ENCODE assay signal across 24 cellular contexts in genomic region chr20:24475356-24475755, GRCh38. TPM values are rescaled to one million over a fixed set of nuclear protein-coding genes. Genes with fewer than 3 reads are reported as not detected.
DNase-seq lines count a peak whose midpoint lies in the region; ATAC-seq, FAIRE-seq and TF ChIP-seq lines count a peak whose summit lies in the region.
"Had no signal": no experiment of that assay in that cellular context is flagged by ENCODE, and none has a peak within 500 bp of the region (broad histone marks: within the 10 kb centered on the region; RNA-seq: fewer than 3 reads in every experiment).

No MANE protein-coding gene starts in this region.

- in situ Hi-C loops in mammary epithelial cell (cut with MboI; ENCODE audit: low sequenced_read_pairs in 2 of 2), result loop anchor here in 1 of 2 donors (10.0 to 25.0 kb wide), 2 partner anchors 59 to 887 kb away; no protein-coding TSS in a partner anchor

- TF ChIP-seq CTCF in mammary epithelial cell (conservative IDR thresholded peaks at IDR 0.05 in 1 of 2, IDR thresholded peaks at IDR 0.05 in 1 of 2; ENCODE audit: extremely low read depth in 1 of 2, insufficient read depth in 1 of 2, low read depth in 1 of 2, low read length in 2 of 2) (no peak), breast epithelium (IDR thresholded peaks at IDR 0.05) (no peak), bronchial epithelial cell (IDR thresholded peaks at IDR 0.05; ENCODE audit: insufficient read depth, low read length, severe bottlenecking) (no peak)

- CTCF ChIA-PET in mammary epithelial cell (lab: Charles Lee; ENCODE audit: low non-redundant PET), result no interaction called here

- DNase-seq in mammary epithelial cell (peak; percentile 35), breast epithelium (ENCODE audit: low spot score in 2 of 2) (no peak), NCI-H187 treated with DMSO at 0.1 percent for 48 hours (lab: John Stamatoyannopoulos, UW) (peak; percentile 42), bronchial epithelial cell (ENCODE audit: low read depth) (peak; percentile 39), posterior vena cava (ENCODE audit: low spot score) (peak; percentile 34), aorta (no peak)
- DNase-seq: C1 segment of cervical spinal cord, COR-L47, DND-41, NCI-H1048, NCI-H1436, NCI-H1930, NCI-H446, NCI-H524 treated with DMSO at 0.1 percent for 48 hours, OCI-M1, Peyer's patch, SHP77 treated with DMSO at 0.1 percent for 48 hours had no signal

- H3K9me3 ChIP-seq in mammary epithelial cell (replicated peaks; ENCODE audit: insufficient read depth, low read length), result no peaks in the 10 kb centered on the region
- H3K9me3 ChIP-seq in breast epithelium, result no peaks in the 10 kb centered on the region
- no peaks in the 10 kb centered on the region for H3K9me3 ChIP-seq in aorta (ENCODE audit: control insufficient read depth, low read length)
- H3K9me3 ChIP-seq: Peyer's patch had no signal

- intact Hi-C loops in mammary epithelial cell (cut with micrococcal nuclease) (loop anchor here (10.0 kb wide), 2 partner anchors 89 to 141 kb away; no protein-coding TSS in a partner anchor), breast epithelium (cut with DNase I; ENCODE audit: low total_unique reads) (no loop called here), posterior vena cava (cut with DNase I) (no loop called here), aorta (cut with DNase I) (no loop called here)

- dilution Hi-C loops in mammary epithelial cell (cut with HindIII; ENCODE audit: low sequenced_read_pairs), result no loop called here

- 30% methylated on average over 3 of the region's 3 CpGs for WGBS in mammary epithelial cell (ENCODE audit: low coverage, missing lambda C conversion rate)
- WGBS in aorta, 2 donors, result 92 to 94% methylated on average over 3 of the region's 3 CpGs

- peak overlapping the region; percentile 0 for H2AFZ ChIP-seq in mammary epithelial cell (ENCODE audit: low read depth, low read length)

- H3K4me2 ChIP-seq in mammary epithelial cell (ENCODE audit: insufficient read depth, low read depth, low read length), result no peak overlapping the region

- TF ChIP-seq POLR2A in breast epithelium (IDR thresholded peaks at IDR 0.05), result no peak

- no peak overlapping the region for H3K27ac Mint-ChIP-seq in activated T-helper 17 cell treated with anti-CD3 and anti-CD28 coated beads, Interleukin-2, amount 50 U/mL, for 72 hours
- H3K27ac Mint-ChIP-seq: CD4-positive, alpha-beta memory T cell had no signal

- H4K20me1 ChIP-seq in mammary epithelial cell (ENCODE audit: insufficient read depth, low read length), result no peaks in the 10 kb centered on the region

- H3K36me3 ChIP-seq in mammary epithelial cell (ENCODE audit: insufficient read depth, low read length) (no peaks in the 10 kb centered on the region), breast epithelium (no peaks in the 10 kb centered on the region), bronchial epithelial cell (ENCODE audit: control insufficient read depth, insufficient read depth, low read length) (no peaks in the 10 kb centered on the region), aorta (ENCODE audit: control insufficient read depth in 1 of 2, insufficient read depth in 2 of 2, low read length in 1 of 2) (no peaks in the 10 kb centered on the region)
- H3K36me3 ChIP-seq: Peyer's patch had no signal

- no peak overlapping the region for H3K4me3 ChIP-seq in mammary epithelial cell (replicated peaks in 1 of 3; ENCODE audit: insufficient read depth in 1 of 3, low read depth in 2 of 3, low read length in 3 of 3)
- no peak overlapping the region for H3K4me3 ChIP-seq in breast epithelium
- H3K4me3 ChIP-seq in bronchial epithelial cell (ENCODE audit: low read depth, low read length), result no peak overlapping the region
- H3K4me3 ChIP-seq in aorta (ENCODE audit: low read length in 2 of 2), result no peak overlapping the region
- H3K4me3 ChIP-seq: Peyer's patch had no signal

- ATAC-seq in aorta (ENCODE audit: low FRiP score), result no peak
- no peak for ATAC-seq in HG02763 (IDR thresholded peaks at IDR 0.05; ENCODE audit: unreplicated experiment)
- no peak for ATAC-seq in activated T-helper 17 cell treated with anti-CD3 and anti-CD28 coated beads, Interleukin-2, amount 50 U/mL, for 72 hours (replicated peaks)
- ATAC-seq: HCT116 had no signal

- H3K27ac ChIP-seq in mammary epithelial cell (ENCODE audit: insufficient read depth, low read depth, low read length) (no peak overlapping the region), breast epithelium (no peak overlapping the region), aorta (ENCODE audit: low read depth in 1 of 2, low read length in 2 of 2) (no peak overlapping the region)
- H3K27ac ChIP-seq: HL-60, Peyer's patch had no signal

- no peaks in the 10 kb centered on the region for H3K4me1 Mint-ChIP-seq in activated T-helper 17 cell treated with anti-CD3 and anti-CD28 coated beads, Interleukin-2, amount 50 U/mL, for 72 hours
- H3K4me1 Mint-ChIP-seq: IgD-negative memory B cell had no signal

- H3K27me3 ChIP-seq in mammary epithelial cell (ENCODE audit: insufficient read depth, low read length) (no peaks in the 10 kb centered on the region), breast epithelium (peaks cover 0 to 48% of the 10 kb centered on the region in 2 donors), bronchial epithelial cell (ENCODE audit: control insufficient read depth, insufficient read depth, low read length) (peaks cover 8% of the 10 kb centered on the region), aorta (ENCODE audit: control insufficient read depth in 1 of 2, insufficient read depth in 2 of 2, low read length in 1 of 2) (no peaks in the 10 kb centered on the region)

- no peak overlapping the region for H3K4me3 Mint-ChIP-seq in activated T-helper 17 cell treated with anti-CD3 and anti-CD28 coated beads, Interleukin-2, amount 50 U/mL, for 72 hours
- H3K4me3 Mint-ChIP-seq: CD4-positive, alpha-beta memory T cell; IgD-negative memory B cell had no signal

- no peaks in the 10 kb centered on the region for H3K9me3 Mint-ChIP-seq in activated T-helper 17 cell treated with anti-CD3 and anti-CD28 coated beads, Interleukin-2, amount 50 U/mL, for 72 hours

- H3K9ac ChIP-seq in mammary epithelial cell (ENCODE audit: insufficient read depth, low read length), result no peak overlapping the region

- BruUV-seq in mammary epithelial cell (replicated peaks; lab: Mats Ljungman, UMichigan), result no TSS peak

- FAIRE-seq in bronchial epithelial cell (lab: Jason Lieb, UNC), result no peak
- FAIRE-seq: GM12892 had no signal

- peaks cover 19% of the 10 kb centered on the region for H3K27me3 Mint-ChIP-seq in activated T-helper 17 cell treated with anti-CD3 and anti-CD28 coated beads, Interleukin-2, amount 50 U/mL, for 72 hours

- H3K4me1 ChIP-seq in mammary epithelial cell (ENCODE audit: insufficient read depth, low read length) (no peaks in the 10 kb centered on the region), breast epithelium (no peaks in the 10 kb centered on the region), aorta (ENCODE audit: control insufficient read depth in 1 of 2, insufficient read depth in 2 of 2, low read length in 2 of 2) (no peaks in the 10 kb centered on the region)
- H3K4me1 ChIP-seq: Peyer's patch had no signal

- no peaks in the 10 kb centered on the region for H3K36me3 Mint-ChIP-seq in activated T-helper 17 cell treated with anti-CD3 and anti-CD28 coated beads, Interleukin-2, amount 50 U/mL, for 72 hours (ENCODE audit: low read depth)
- H3K36me3 Mint-ChIP-seq: CD4-positive, alpha-beta memory T cell; IgD-negative memory B cell had no signal

- H3K79me2 ChIP-seq in mammary epithelial cell (ENCODE audit: insufficient read depth, low read length), result peaks cover 73% of the 10 kb centered on the region

RNA-seq across cellular contexts. Expression of gene SYNDIG1, which starts 5.9 kb away (rescaled TPM):
- 10 to 100 TPM in 1 of 2 donors, 1 to 10 TPM in 1; 5.7 to 17.5 TPM for total RNA-seq in mammary epithelial cell
- polyA plus RNA-seq in mammary epithelial cell, result 4.0 TPM
- polyA minus RNA-seq in mammary epithelial cell, result 8.9 TPM
- total RNA-seq in breast epithelium, result under 1 TPM; under 0.01 to 0.48 (median 0.15) TPM
- not detected in 2 replicates for total RNA-seq in bronchial epithelial cell
- 10 to 100 TPM; 11.3 to 22.5 TPM for total RNA-seq in posterior vena cava
- total RNA-seq in aorta, result 1 to 10 TPM; 4.5 to 6.2 TPM
- polyA plus RNA-seq in aorta, result 1 to 10 TPM; 1.2 to 1.4 TPM
- total RNA-seq in activated T-helper 17 cell treated with anti-CD3 and anti-CD28 coated beads, Interleukin-2, amount 50 U/mL, for 72 hours, result not detected
- total RNA-seq: CD4-positive, alpha-beta memory T cell had no signal
- polyA plus RNA-seq: CD4-positive, alpha-beta memory T cell; IgD-negative memory B cell had no signal

Comparison
In these comparisons a context has a peak if more than half of its experiments do, and no peak if none do; other contexts are left out.
1. DNase-seq: peak in mammary epithelial cell (single experiment), NCI-H187 treated with DMSO at 0.1 percent for 48 hours (single experiment), bronchial epithelial cell (single experiment) and posterior vena cava (single experiment); none in breast epithelium (0 of 2) and aorta (0 of 2).